In genomic region chr3:132038198-132038825, GRCh38 we compare ENCODE assay signal across 8 cellular contexts. TPM values are rescaled to one million over a fixed set of nuclear protein-coding genes. Genes with fewer than 3 reads are reported as not detected.
A peak's percentile ranks its signal among the peaks of the same experiment; 100 is the strongest.
DNase-seq lines count a peak whose midpoint lies in the region; ATAC-seq and TF ChIP-seq lines count a peak whose summit lies in the region.

No MANE protein-coding gene starts in this region.

- peaks cover 0 to 10% (median 2%) of the 10 kb centered on the region in 11 donors for H3K9me3 Mint-ChIP-seq in naive thymus-derived CD4-positive, alpha-beta T cell

- H3K27me3 ChIP-seq in endocrine pancreas (ENCODE audit: control insufficient read depth, insufficient read depth, low read length) (peaks cover 2% of the 10 kb centered on the region), testis (no peaks in the 10 kb centered on the region)
- H3K27me3 ChIP-seq in naive thymus-derived CD4-positive, alpha-beta T cell (ENCODE audit: control insufficient read depth in 2 of 2, insufficient read depth in 2 of 2, low read length in 2 of 2) = peaks cover 0 to 20% of the 10 kb centered on the region in 2 donors

- no peak overlapping the region for H3K4me3 ChIP-seq in endocrine pancreas (ENCODE audit: control insufficient read depth, insufficient read depth, low read length)
- no peak overlapping the region for H3K4me3 ChIP-seq in testis
- H3K4me3 ChIP-seq in naive thymus-derived CD4-positive, alpha-beta T cell (ENCODE audit: low read length) = no peak overlapping the region

- in situ Hi-C loops in GM13977 (cut with MboI; ENCODE audit: low pct_unique_long_range_greater_than_20kb, low sequenced_read_pairs, unreplicated experiment) = loop anchor here (25.0 kb wide), 1 partner anchor 501 kb away; no protein-coding TSS in a partner anchor

- peaks cover 0 to 4% (median 0%) of the 10 kb centered on the region in 5 donors for H3K36me3 Mint-ChIP-seq in naive thymus-derived CD4-positive, alpha-beta T cell

- peak; percentile 47 for TF ChIP-seq CTCF in GM13977 (IDR thresholded peaks at IDR 0.05; ENCODE audit: extremely low read depth, insufficient read depth, missing control alignments)
- TF ChIP-seq CTCF in testis (IDR thresholded peaks at IDR 0.05) = peak in 2 of 3 experiments; percentile 40 to 42

- no peak overlapping the region for H3K4me3 Mint-ChIP-seq in naive thymus-derived CD4-positive, alpha-beta T cell

- TF ChIP-seq POLR2A in testis (IDR thresholded peaks at IDR 0.05) = no peak

- POLR2A ChIA-PET in naive thymus-derived CD4-positive, alpha-beta T cell (lab: Charles Lee) = no interaction called here

- H3K36me3 ChIP-seq in endocrine pancreas (ENCODE audit: control insufficient read depth, insufficient read depth, low read length) (no peaks in the 10 kb centered on the region), testis (ENCODE audit: low read depth, missing control alignments) (no peaks in the 10 kb centered on the region)
- H3K36me3 ChIP-seq in naive thymus-derived CD4-positive, alpha-beta T cell (ENCODE audit: control insufficient read depth in 2 of 3, insufficient read depth in 3 of 3, low read length in 3 of 3) = no peaks in the 10 kb centered on the region

- ATAC-seq in GM19467 (IDR thresholded peaks at IDR 0.05; ENCODE audit: unreplicated experiment) (no peak), GM21515 (IDR thresholded peaks at IDR 0.05; ENCODE audit: unreplicated experiment) (no peak)
- ATAC-seq in naive thymus-derived CD4-positive, alpha-beta T cell = no peak

- H3K9me3 ChIP-seq in endocrine pancreas (ENCODE audit: control insufficient read depth, low read length) (no peaks in the 10 kb centered on the region), testis (no peaks in the 10 kb centered on the region)
- H3K9me3 ChIP-seq in naive thymus-derived CD4-positive, alpha-beta T cell (ENCODE audit: control insufficient read depth in 2 of 3, low read length in 3 of 3) = no peaks in the 10 kb centered on the region

- WGBS in testis, 2 donors = 12 to 25% methylated on average over 1 of the region's 1 CpG

- H3K9ac ChIP-seq in endocrine pancreas (ENCODE audit: control insufficient read depth, insufficient read depth, low read length) = peak overlapping the region; percentile 26

- intact Hi-C loops in testis (cut with DNase I; ENCODE audit: low total_unique reads) = no loop called here
- intact Hi-C loops in naive thymus-derived CD4-positive, alpha-beta T cell (cut with micrococcal nuclease) = no loop called here

- H3K27ac ChIP-seq in testis = no peak overlapping the region
- H3K27ac ChIP-seq in naive thymus-derived CD4-positive, alpha-beta T cell (ENCODE audit: low read depth, low read length) = no peak overlapping the region

- H3K4me1 ChIP-seq in endocrine pancreas (ENCODE audit: control insufficient read depth, insufficient read depth, low read length) (peaks cover 9% of the 10 kb centered on the region), testis (peaks cover 5% of the 10 kb centered on the region)
- H3K4me1 ChIP-seq in naive thymus-derived CD4-positive, alpha-beta T cell (ENCODE audit: control insufficient read depth in 2 of 2, insufficient read depth in 2 of 2, low read length in 2 of 2) = no peaks in the 10 kb centered on the region

- no peak overlapping the region for H3K27ac Mint-ChIP-seq in naive thymus-derived CD4-positive, alpha-beta T cell

- CTCF ChIA-PET in naive thymus-derived CD4-positive, alpha-beta T cell (lab: Charles Lee) = no interaction called here

- peak; percentile 12 for DNase-seq in 8988T
- peak; percentile 46 for DNase-seq in GM13977 (ENCODE audit: low spot score)
- DNase-seq in NCI-H526 treated with DMSO at 0.1 percent for 48 hours (lab: John Stamatoyannopoulos, UW) = peak; percentile 20
- DNase-seq in testis = no peak
- no peak for DNase-seq in naive thymus-derived CD4-positive, alpha-beta T cell

- peaks cover 0 to 15% (median 9%) of the 10 kb centered on the region in 7 donors for H3K4me1 Mint-ChIP-seq in naive thymus-derived CD4-positive, alpha-beta T cell

- peaks cover 28 to 70% (median 63%) of the 10 kb centered on the region in 5 donors for H3K27me3 Mint-ChIP-seq in naive thymus-derived CD4-positive, alpha-beta T cell

RNA-seq across cellular contexts. Expression of gene CPNE4, which starts 3.5 kb away (rescaled TPM):
- 1 to 10 TPM; 4.5 to 8.4 TPM for total RNA-seq in testis
- 2.4 TPM for polyA plus RNA-seq in testis (ENCODE audit: insufficient read depth, low read depth, low replicate concordance)
- total RNA-seq in naive thymus-derived CD4-positive, alpha-beta T cell = not detected
- not detected for polyA plus RNA-seq in naive thymus-derived CD4-positive, alpha-beta T cell

Comparison
In these comparisons a context has a peak if more than half of its experiments do, and no peak if none do; other contexts are left out.
1. DNase-seq: peak in 8988T (single experiment), GM13977 (single experiment) and NCI-H526 treated with DMSO at 0.1 percent for 48 hours (single experiment); none in testis (single experiment) and naive thymus-derived CD4-positive, alpha-beta T cell (0 of 9).
2. RNA of gene CPNE4, which starts 3.5 kb away (total RNA-seq): 4.5 to 8.4 TPM in testis; not detected in naive thymus-derived CD4-positive, alpha-beta T cell; every median in the first group is over 4 times any median in the second.